ENCODE assay signal across 17 cellular contexts in genomic region chr2:10350666-10351215, GRCh38. TPM values are rescaled to one million over a fixed set of nuclear protein-coding genes. Genes with fewer than 3 reads are reported as not detected.
DNase-seq lines count a peak whose midpoint lies in the region; ATAC-seq, FAIRE-seq and TF ChIP-seq lines count a peak whose summit lies in the region.
"Had no signal": no experiment of that assay in that cellular context is flagged by ENCODE, and none has a peak within 500 bp of the region (broad histone marks: within the 10 kb centered on the region; RNA-seq: fewer than 3 reads in every experiment).

No MANE protein-coding gene starts in this region.

- H3K9me3 ChIP-seq in T-helper 17 cell (ENCODE audit: control insufficient read depth, low read length, poor library complexity, severe bottlenecking) = no peaks in the 10 kb centered on the region
- H3K9me3 ChIP-seq: A549, uterus had no signal

- H3K27me3 Mint-ChIP-seq in T-helper 17 cell = no peaks in the 10 kb centered on the region
- no peaks in the 10 kb centered on the region for H3K27me3 Mint-ChIP-seq in naive thymus-derived CD8-positive, alpha-beta T cell
- H3K27me3 Mint-ChIP-seq in mesothelial cell of epicardium (ENCODE audit: low read depth) = no peaks in the 10 kb centered on the region
- H3K27me3 Mint-ChIP-seq: activated CD4-positive, alpha-beta memory T cell treated with anti-CD3 and anti-CD28 coated beads for 36 hours; stimulated activated naive CD8-positive, alpha-beta T cell treated with anti-CD3 and anti-CD28 coated beads, Interleukin-15, amount 100 ng/mL, for 72 hours had no signal

- no peaks in the 10 kb centered on the region for H3K9me3 Mint-ChIP-seq in naive thymus-derived CD8-positive, alpha-beta T cell
- no peaks in the 10 kb centered on the region for H3K9me3 Mint-ChIP-seq in mesothelial cell of epicardium
- H3K9me3 Mint-ChIP-seq: activated CD4-positive, alpha-beta memory T cell treated with anti-CD3 and anti-CD28 coated beads for 36 hours; stimulated activated naive CD8-positive, alpha-beta T cell treated with anti-CD3 and anti-CD28 coated beads, Interleukin-15, amount 100 ng/mL, for 72 hours had no signal

- H3K36me3 Mint-ChIP-seq in T-helper 17 cell (ENCODE audit: low read depth) = peaks cover 7% of the 10 kb centered on the region
- H3K36me3 Mint-ChIP-seq in naive thymus-derived CD8-positive, alpha-beta T cell = peaks cover 0 to 18% (median 0%) of the 10 kb centered on the region in 3 donors
- no peaks in the 10 kb centered on the region for H3K36me3 Mint-ChIP-seq in mesothelial cell of epicardium

- H3K27ac Mint-ChIP-seq in T-helper 17 cell (peak overlapping the region; percentile 60), mesothelial cell of epicardium (no peak overlapping the region)
- peak overlapping the region in 9 of 10 donors; percentile 23 to 93 (median 43) for H3K27ac Mint-ChIP-seq in naive thymus-derived CD8-positive, alpha-beta T cell
- H3K27ac Mint-ChIP-seq: activated CD4-positive, alpha-beta memory T cell treated with anti-CD3 and anti-CD28 coated beads for 36 hours had no signal

- DNase-seq in activated CD4-positive, CD25-positive, alpha-beta regulatory T cell (lab: John Stamatoyannopoulos, UW) = no peak
- DNase-seq in GM19239 (ENCODE audit: insufficient read length, low spot score) (no peak), T-helper 17 cell (no peak), HuH-7.5 (ENCODE audit: low spot score) (no peak), mesothelial cell of epicardium (ENCODE audit: low spot score in 2 of 2, unreplicated experiment in 2 of 2) (no peak)
- DNase-seq in naive thymus-derived CD8-positive, alpha-beta T cell = no peak
- DNase-seq in stimulated activated CD8-positive, alpha-beta memory T cell treated with anti-CD3 and anti-CD28 coated beads, Interleukin-4, amount 100 ng/mL, for 48 hours = no peak
- DNase-seq: activated CD4-positive, alpha-beta memory T cell treated with anti-CD3 and anti-CD28 coated beads for 36 hours; head of caudate nucleus; mesendoderm; NCI-H526 treated with DMSO at 0.1 percent for 48 hours; stimulated activated CD4-positive, alpha-beta T cell treated with anti-CD3 and anti-CD28 coated beads, Interleukin-12 subunit alpha, Interleukin-12 subunit beta, amount 100 ng/mL, for 4 hours; stimulated activated naive CD8-positive, alpha-beta T cell treated with anti-CD3 and anti-CD28 coated beads, Interleukin-15, amount 100 ng/mL, for 72 hours; uterus had no signal

- FAIRE-seq in GM19239 (lab: Jason Lieb, UNC) = peak; percentile 33
- FAIRE-seq: A549, islet of Langerhans had no signal

- H3K4me1 Mint-ChIP-seq in T-helper 17 cell (peaks cover 36% of the 10 kb centered on the region), mesothelial cell of epicardium (peaks cover 4% of the 10 kb centered on the region)
- peaks cover 43 to 80% (median 76%) of the 10 kb centered on the region in 4 donors for H3K4me1 Mint-ChIP-seq in naive thymus-derived CD8-positive, alpha-beta T cell

- peak; percentile 32 to 72 for ATAC-seq in activated CD4-positive, CD25-positive, alpha-beta regulatory T cell treated with anti-CD3 and anti-CD28 coated beads, Interleukin-2, amount 50 U/mL, for 24 hours
- no peak for ATAC-seq in T-helper 17 cell
- ATAC-seq in naive thymus-derived CD8-positive, alpha-beta T cell = no peak
- ATAC-seq: A549; stimulated activated naive CD8-positive, alpha-beta T cell treated with anti-CD3 and anti-CD28 coated beads, Interleukin-15, amount 100 ng/mL, for 72 hours had no signal

- no peak for TF ChIP-seq CTCF in mesothelial cell of epicardium (IDR thresholded peaks at IDR 0.05; ENCODE audit: unreplicated experiment)

- POLR2A ChIA-PET in naive thymus-derived CD8-positive, alpha-beta T cell (lab: Charles Lee) = no interaction called here

- no peak overlapping the region for H3K4me3 Mint-ChIP-seq in T-helper 17 cell
- H3K4me3 Mint-ChIP-seq in naive thymus-derived CD8-positive, alpha-beta T cell = no peak overlapping the region
- no peak overlapping the region for H3K4me3 Mint-ChIP-seq in mesothelial cell of epicardium
- H3K4me3 Mint-ChIP-seq: activated CD4-positive, alpha-beta memory T cell treated with anti-CD3 and anti-CD28 coated beads for 36 hours; stimulated activated naive CD8-positive, alpha-beta T cell treated with anti-CD3 and anti-CD28 coated beads, Interleukin-15, amount 100 ng/mL, for 72 hours had no signal

RNA-seq across cellular contexts. Expression of gene HPCAL1, which starts 48.0 kb away (rescaled TPM):
- 10 to 100 TPM; 44.2 TPM for total RNA-seq in T-helper 17 cell
- total RNA-seq in naive thymus-derived CD8-positive, alpha-beta T cell = 10 to 100 TPM; 84.9 to 86.2 TPM
- 100 to 1,000 TPM in 1 of 3 donors, 10 to 100 TPM in 2; 71.5 to 122 (median 98.2) TPM for polyA plus RNA-seq in naive thymus-derived CD8-positive, alpha-beta T cell
- 17.4 to 20.0 TPM (median 17.5 TPM) in 3 replicates for total RNA-seq in mesothelial cell of epicardium

Comparison
In these comparisons a context has a peak if more than half of its experiments do, and no peak if none do; other contexts are left out.
1. ATAC-seq: peak in activated CD4-positive, CD25-positive, alpha-beta regulatory T cell treated with anti-CD3 and anti-CD28 coated beads, Interleukin-2, amount 50 U/mL, for 24 hours (2 of 2); none in T-helper 17 cell (single experiment) and naive thymus-derived CD8-positive, alpha-beta T cell (0 of 2).